Comparison of ENCODE assay signal across 13 cellular contexts in the genomic region with DNA sequence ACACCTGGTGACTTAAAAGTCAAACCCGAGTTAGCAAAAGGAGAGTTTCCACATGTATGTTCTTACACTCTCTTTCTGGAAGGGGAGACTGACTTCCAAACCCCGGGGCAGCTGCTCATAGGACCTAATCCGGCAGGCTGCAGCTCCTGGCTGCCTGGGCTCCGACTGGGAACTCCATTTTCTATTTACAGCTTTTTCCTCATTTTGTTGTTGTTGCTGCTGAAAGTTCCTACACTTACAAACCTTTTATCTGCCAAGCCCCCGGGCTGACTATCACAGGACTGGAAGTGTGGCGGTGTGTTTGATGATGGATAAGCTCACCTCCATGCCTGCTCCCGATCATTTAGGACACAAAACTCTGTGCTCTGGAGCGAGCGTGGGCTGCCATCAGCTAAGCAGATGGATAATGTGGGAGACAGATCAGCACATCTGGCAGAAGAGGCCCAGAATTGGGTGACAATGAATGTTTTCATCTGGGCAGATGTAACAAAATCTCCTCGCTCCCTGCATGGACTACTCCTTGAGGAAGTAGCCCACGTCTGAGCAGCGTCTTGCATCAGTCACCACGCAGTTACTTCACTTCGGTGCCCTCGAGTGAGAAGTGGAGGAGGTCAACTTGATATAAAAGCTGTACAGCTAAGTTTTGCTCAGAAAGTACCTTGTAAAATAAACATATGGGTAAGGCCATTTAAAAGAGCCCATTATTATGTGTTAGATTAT.
DNase-seq lines count a peak whose midpoint lies in the region; ATAC-seq and TF ChIP-seq lines count a peak whose summit lies in the region.
"Had no signal": no experiment of that assay in that cellular context is flagged by ENCODE, and none has a peak within 500 bp of the region (broad histone marks: within the 10 kb centered on the region; RNA-seq: fewer than 3 reads in every experiment).

No MANE protein-coding gene starts in this region.

- H4K20me1 ChIP-seq in SK-N-SH (ENCODE audit: insufficient read depth) = no peaks in the 10 kb centered on the region

- H3K9ac ChIP-seq in SK-N-SH = no peak overlapping the region

- H3K9me3 ChIP-seq in SJCRH30 (replicated peaks) (no peaks in the 10 kb centered on the region), heart right ventricle (no peaks in the 10 kb centered on the region), gastrocnemius medialis (no peaks in the 10 kb centered on the region), SK-N-SH (no peaks in the 10 kb centered on the region)
- H3K9me3 ChIP-seq: mucosa of descending colon had no signal

- no peaks in the 10 kb centered on the region for H3K27me3 ChIP-seq in SJCRH30
- peaks cover 0 to 18% (median 3%) of the 10 kb centered on the region in 7 donors for H3K27me3 ChIP-seq in heart right ventricle
- peaks cover 0 to 11% (median 0%) of the 10 kb centered on the region in 3 donors for H3K27me3 ChIP-seq in gastrocnemius medialis
- H3K27me3 ChIP-seq in SK-N-SH (ENCODE audit: insufficient read depth) = no peaks in the 10 kb centered on the region; the same call in 1 of the 2 replicates

- ATAC-seq in heart right ventricle = peak in 5 of 8 donors; percentile 27 to 54 (median 40)
- no peak for ATAC-seq in gastrocnemius medialis
- no peak for ATAC-seq in activated CD4-positive, alpha-beta T cell treated with anti-CD3 and anti-CD28 coated beads for 36 hours
- ATAC-seq: activated T-cell treated with anti-CD3 and anti-CD28 coated beads, Interleukin-2, amount 50 U/mL, for 4 hours; mucosa of descending colon had no signal

- H3K36me3 ChIP-seq in SJCRH30 = no peaks in the 10 kb centered on the region
- H3K36me3 ChIP-seq in heart right ventricle = no peaks in the 10 kb centered on the region
- no peaks in the 10 kb centered on the region for H3K36me3 ChIP-seq in gastrocnemius medialis
- no peaks in the 10 kb centered on the region for H3K36me3 ChIP-seq in SK-N-SH (replicated peaks in 1 of 2; ENCODE audit: control insufficient read depth in 1 of 2, insufficient read depth in 2 of 2, low read length in 1 of 2)

- TF ChIP-seq CTCF in heart right ventricle (IDR thresholded peaks at IDR 0.05) = no peak
- TF ChIP-seq CTCF in gastrocnemius medialis (IDR thresholded peaks at IDR 0.05 in 4 of 5, conservative IDR thresholded peaks at IDR 0.05 in 1 of 5) = no peak
- no peak for TF ChIP-seq CTCF in SK-N-SH (IDR thresholded peaks at IDR 0.05)

- intact Hi-C loops in heart right ventricle (cut with DNase I) = no loop called here
- intact Hi-C loops in gastrocnemius medialis (cut with DNase I; ENCODE audit: low total_unique reads) = loop anchor here (5.0 kb wide), 1 partner anchor 309 kb away; no protein-coding TSS in a partner anchor
- intact Hi-C loops in activated CD4-positive, alpha-beta T cell treated with anti-CD3 and anti-CD28 coated beads for 36 hours (cut with DNase I, micrococcal nuclease) = no loop called here

- peaks cover 36% of the 10 kb centered on the region for H3K4me1 Mint-ChIP-seq in activated CD4-positive, alpha-beta T cell treated with anti-CD3 and anti-CD28 coated beads for 36 hours

- H3F3A ChIP-seq in SK-N-SH (replicated peaks; ENCODE audit: insufficient read depth) = no peaks in the 10 kb centered on the region

- H3K27ac Mint-ChIP-seq in activated CD4-positive, alpha-beta T cell treated with anti-CD3 and anti-CD28 coated beads for 36 hours = no peak overlapping the region
- H3K27ac Mint-ChIP-seq: CD4-positive, CD25-positive, alpha-beta regulatory T cell; progenitor cell of endocrine pancreas had no signal

- WGBS in heart right ventricle, 2 donors = 66 to 72% methylated on average over 15 of the region's 15 CpGs
- 40% methylated on average over 15 of the region's 15 CpGs for WGBS in SK-N-SH (ENCODE audit: low lambda C conversion rate)

- no peaks in the 10 kb centered on the region for H3K9me3 Mint-ChIP-seq in activated CD4-positive, alpha-beta T cell treated with anti-CD3 and anti-CD28 coated beads for 36 hours (ENCODE audit: low read depth)
- H3K9me3 Mint-ChIP-seq: activated T-cell treated with anti-CD3 and anti-CD28 coated beads, Interleukin-2, amount 50 U/mL, for 4 hours; CD4-positive, CD25-positive, alpha-beta regulatory T cell had no signal

- no peak overlapping the region for H2AFZ ChIP-seq in SK-N-SH (ENCODE audit: low read depth)

- H3K4me3 Mint-ChIP-seq in activated CD4-positive, alpha-beta T cell treated with anti-CD3 and anti-CD28 coated beads for 36 hours = no peak overlapping the region
- H3K4me3 Mint-ChIP-seq: activated T-cell treated with anti-CD3 and anti-CD28 coated beads, Interleukin-2, amount 50 U/mL, for 4 hours; CD4-positive, CD25-positive, alpha-beta regulatory T cell had no signal

- peak overlapping the region; percentile 50 for H3K4me3 ChIP-seq in SJCRH30
- H3K4me3 ChIP-seq in heart right ventricle = no peak overlapping the region
- H3K4me3 ChIP-seq in gastrocnemius medialis = no peak overlapping the region
- H3K4me3 ChIP-seq in SK-N-SH (ENCODE audit: low read depth in 2 of 2, low read length in 1 of 2) = no peak overlapping the region
- H3K4me3 ChIP-seq: mucosa of descending colon had no signal

- no peak for TF ChIP-seq EP300 in SK-N-SH (IDR thresholded peaks at IDR 0.05; ENCODE audit: borderline replicate concordance in 1 of 2, low read depth in 1 of 2, low read length in 1 of 2)

- H3K9me2 ChIP-seq in SK-N-SH = no peaks in the 10 kb centered on the region

- H3K4me2 ChIP-seq in SK-N-SH = no peak overlapping the region

- TF ChIP-seq POLR2A in gastrocnemius medialis (IDR thresholded peaks at IDR 0.05) = no peak

- CTCF ChIA-PET in SK-N-SH (lab: Yijun Ruan, JAX) = interaction anchor here (1.1 kb wide), 1 partner anchor 24 kb away, joined by 3 read pairs; no protein-coding TSS in a partner anchor
- CTCF ChIA-PET in activated CD4-positive, alpha-beta T cell treated with anti-CD3 and anti-CD28 coated beads for 36 hours (lab: Charles Lee) = interaction anchor here (1.7 kb wide), 1 partner anchor 9 kb away, joined by 5 read pairs; no protein-coding TSS in a partner anchor

- no peaks in the 10 kb centered on the region for H3K27me3 Mint-ChIP-seq in activated CD4-positive, alpha-beta T cell treated with anti-CD3 and anti-CD28 coated beads for 36 hours

- DNase-seq in ELF-1 (ENCODE audit: low read depth, low spot score) (peak; percentile 59), SJCRH30 (peak; percentile 42 to 62), heart right ventricle (no peak), gastrocnemius medialis (peak in 1 of 2 donors; percentile 28), NCI-H526 treated with DMSO at 0.1 percent for 48 hours (lab: John Stamatoyannopoulos, UW) (no peak), SK-N-SH (no peak), ACHN (no peak)
- DNase-seq in activated CD4-positive, alpha-beta T cell treated with anti-CD3 and anti-CD28 coated beads for 36 hours = no peak
- DNase-seq: activated T-cell treated with anti-CD3 and anti-CD28 coated beads, Interleukin-2, amount 50 U/mL, for 4 hours; CD4-positive, CD25-positive, alpha-beta regulatory T cell; Kasumi-1; mucosa of descending colon had no signal

- TF ChIP-seq RAD21 in SK-N-SH (IDR thresholded peaks at IDR 0.05; ENCODE audit: low read length) = no peak

- in situ Hi-C loops in gastrocnemius medialis (cut with MboI; ENCODE audit: low sequenced_read_pairs in 4 of 4) (no loop called here), ACHN (cut with HindIII; ENCODE audit: low pct_ligation_motif_present, low pct_unique_long_range_greater_than_20kb, low sequenced_read_pairs) (no loop called here)

- no peaks in the 10 kb centered on the region for H3K36me3 Mint-ChIP-seq in activated CD4-positive, alpha-beta T cell treated with anti-CD3 and anti-CD28 coated beads for 36 hours (ENCODE audit: low read depth)
- H3K36me3 Mint-ChIP-seq: CD4-positive, CD25-positive, alpha-beta regulatory T cell had no signal

- POLR2A ChIA-PET in SK-N-SH (lab: Yijun Ruan, JAX) = no interaction called here
- POLR2A ChIA-PET in activated CD4-positive, alpha-beta T cell treated with anti-CD3 and anti-CD28 coated beads for 36 hours (lab: Charles Lee) = interaction anchor here (0.6 kb wide), 1 partner anchor 47 kb away, joined by 3 read pairs; no protein-coding TSS in a partner anchor

- no peaks in the 10 kb centered on the region for H3K79me2 ChIP-seq in SK-N-SH (ENCODE audit: insufficient read depth)

- H3K27ac ChIP-seq in SJCRH30 (peak overlapping the region; percentile 79), heart right ventricle (peak overlapping the region in 5 of 10 donors; percentile 15 to 76 (median 44)), gastrocnemius medialis (peak overlapping the region; percentile 38 to 66 (median 61)), SK-N-SH (ENCODE audit: low read depth in 2 of 2, low read length in 1 of 2) (no peak overlapping the region)

- H3K4me1 ChIP-seq in SJCRH30 (peaks cover 29% of the 10 kb centered on the region), heart right ventricle (peaks cover 0 to 42% (median 16%) of the 10 kb centered on the region in 9 donors), gastrocnemius medialis (no peaks in the 10 kb centered on the region), SK-N-SH (ENCODE audit: control insufficient read depth in 1 of 2, insufficient read depth in 2 of 2, low read depth in 1 of 2, low read length in 1 of 2) (no peaks in the 10 kb centered on the region)

TF ChIP-seq in SK-N-SH, 30 proteins besides CTCF, POLR2A, EP300 and RAD21:
- no peak for TF ChIP-seq FOXJ3 (CRISPR knock-in tag; IDR thresholded peaks at IDR 0.05)
- TF ChIP-seq MEF2A (IDR thresholded peaks at IDR 0.05; ENCODE audit: borderline replicate concordance, low read depth) = no peak
- no peak for TF ChIP-seq JUND (IDR thresholded peaks at IDR 0.05)
- TF ChIP-seq, protein P1, sequence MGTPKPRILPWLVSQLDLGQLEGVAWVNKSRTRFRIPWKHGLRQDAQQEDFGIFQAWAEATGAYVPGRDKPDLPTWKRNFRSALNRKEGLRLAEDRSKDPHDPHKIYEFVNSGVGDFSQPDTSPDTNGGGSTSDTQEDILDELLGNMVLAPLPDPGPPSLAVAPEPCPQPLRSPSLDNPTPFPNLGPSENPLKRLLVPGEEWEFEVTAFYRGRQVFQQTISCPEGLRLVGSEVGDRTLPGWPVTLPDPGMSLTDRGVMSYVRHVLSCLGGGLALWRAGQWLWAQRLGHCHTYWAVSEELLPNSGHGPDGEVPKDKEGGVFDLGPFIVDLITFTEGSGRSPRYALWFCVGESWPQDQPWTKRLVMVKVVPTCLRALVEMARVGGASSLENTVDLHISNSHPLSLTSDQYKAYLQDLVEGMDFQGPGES (IDR thresholded peaks at IDR 0.05; ENCODE audit: low read depth, low read length) = no peak

Comparison
In these comparisons a context has a peak if more than half of its experiments do, and no peak if none do; other contexts are left out.
1. DNase-seq: peak in ELF-1 (single experiment) and SJCRH30 (2 of 2); none in heart right ventricle (0 of 2), NCI-H526 treated with DMSO at 0.1 percent for 48 hours (single experiment), SK-N-SH (single experiment), ACHN (single experiment) and activated CD4-positive, alpha-beta T cell treated with anti-CD3 and anti-CD28 coated beads for 36 hours (single experiment).
2. H3K27ac ChIP-seq: peak in SJCRH30 (single experiment) and gastrocnemius medialis (4 of 4); none in SK-N-SH (0 of 2).
3. ATAC-seq: peak in heart right ventricle (5 of 8); none in gastrocnemius medialis (0 of 2) and activated CD4-positive, alpha-beta T cell treated with anti-CD3 and anti-CD28 coated beads for 36 hours (single experiment).